ENCODE assay signal across 22 cellular contexts in genomic region chr15:98938804-98939203, GRCh38.
"Had no signal": no experiment of that assay in that cellular context is flagged by ENCODE, and none has a peak within 500 bp of the region (broad histone marks: within the 10 kb centered on the region; RNA-seq: fewer than 3 reads in every experiment).

No MANE protein-coding gene starts in this region.

- H3K9me3 ChIP-seq: SJSA1 had no signal

- H3K27me3 ChIP-seq: SJSA1 had no signal

- H3K4me3 ChIP-seq: K562, SJSA1, SK-N-MC had no signal

- DNase-seq: IMR-90, NCI-H1092, NCI-H1105 treated with DMSO at 0.1 percent for 48 hours, NCI-H1417 treated with DMSO at 0.1 percent for 48 hours, NCI-H146, NCI-H1694 treated with DMSO at 0.1 percent for 48 hours, NCI-H1930, NCI-H2081, NCI-H2107, NCI-H2227 treated with DMSO at 0.1 percent for 48 hours, NCI-H524, NCI-H526 treated with DMSO at 0.1 percent for 48 hours, NCI-H748 treated with DMSO at 0.1 percent for 48 hours, Right ventricle myocardium superior, RPMI8226, SIG-M5 had no signal

- H3K27ac ChIP-seq: KMS-11, SJSA1, SK-N-MC had no signal

- H3K4me2 ChIP-seq: KMS-11 had no signal

- ATAC-seq: HepG2, K562 had no signal

- FAIRE-seq: HepG2, K562, RCC 7860 had no signal

- H3K9ac ChIP-seq: KMS-11 had no signal
